23 cellular contexts compared by ENCODE assay signal in genomic region chr2:190501231-190501630, GRCh38. TPM values are rescaled to one million over a fixed set of nuclear protein-coding genes. Genes with fewer than 3 reads are reported as not detected.
A peak's percentile ranks its signal among the peaks of the same experiment; 100 is the strongest.
DNase-seq lines count a peak whose midpoint lies in the region; ATAC-seq and TF ChIP-seq lines count a peak whose summit lies in the region.
"Had no signal": no experiment of that assay in that cellular context is flagged by ENCODE, and none has a peak within 500 bp of the region (broad histone marks: within the 10 kb centered on the region; RNA-seq: fewer than 3 reads in every experiment).

No MANE protein-coding gene starts in this region.

- no peak overlapping the region for H3K9ac ChIP-seq in IMR-90 (ENCODE audit: low read depth, low read length)

- H4K91ac ChIP-seq in IMR-90 (ENCODE audit: insufficient read depth, low read depth, low read length): no peak overlapping the region

- no peaks in the 10 kb centered on the region for H3K27me3 Mint-ChIP-seq in CD4-positive, alpha-beta memory T cell
- no peaks in the 10 kb centered on the region for H3K27me3 Mint-ChIP-seq in progenitor cell of endocrine pancreas
- H3K27me3 Mint-ChIP-seq: dendritic cell treated with granulocyte-macrophage colony-stimulating factor and Interleukin-4, amounts not matched to agents 40 ng/mL and 50 ng/mL, for 4 days had no signal

- TSS peak; percentile 83 for BruUV-seq in IMR-90 (replicated peaks; lab: Mats Ljungman, UMichigan)

- H2AK9ac ChIP-seq in IMR-90 (replicated peaks; ENCODE audit: low read depth, low read length, poor library complexity): no peak overlapping the region

- TF ChIP-seq RAD21 in IMR-90 (IDR thresholded peaks at IDR 0.05; ENCODE audit: low read length): no peak

- peaks cover 0 to 10% (median 7%) of the 10 kb centered on the region in 4 donors for H3K4me1 Mint-ChIP-seq in CD4-positive, alpha-beta memory T cell
- peaks cover 24% of the 10 kb centered on the region for H3K4me1 Mint-ChIP-seq in progenitor cell of endocrine pancreas (ENCODE audit: low read depth)
- H3K4me1 Mint-ChIP-seq: CD14-positive monocyte had no signal

- no peaks in the 10 kb centered on the region for H3K27me3 ChIP-seq in CD4-positive, alpha-beta memory T cell (ENCODE audit: insufficient read depth, low read length)
- H3K27me3 ChIP-seq in IMR-90 (ENCODE audit: control insufficient read depth, insufficient read depth, low read length): no peaks in the 10 kb centered on the region
- H3K27me3 ChIP-seq: ascending aorta, testis had no signal

- H3K27ac ChIP-seq in CD4-positive, alpha-beta memory T cell (ENCODE audit: low read depth, low read length): no peak overlapping the region
- H3K27ac ChIP-seq in IMR-90 (ENCODE audit: insufficient read depth, low read length) (no peak overlapping the region), RWPE1 (no peak overlapping the region)
- H3K27ac ChIP-seq: ascending aorta, testis had no signal

- H3K9me3 ChIP-seq in CD4-positive, alpha-beta memory T cell (ENCODE audit: control insufficient read depth in 1 of 2, low read length in 2 of 2): no peaks in the 10 kb centered on the region
- no peaks in the 10 kb centered on the region for H3K9me3 ChIP-seq in IMR-90 (ENCODE audit: control insufficient read depth, insufficient read depth, low read length)
- H3K9me3 ChIP-seq: ascending aorta, testis had no signal

- peaks cover 46 to 70% of the 10 kb centered on the region in 2 donors for H3K36me3 Mint-ChIP-seq in CD4-positive, alpha-beta memory T cell
- H3K36me3 Mint-ChIP-seq in progenitor cell of endocrine pancreas (ENCODE audit: insufficient read depth): peaks cover 9% of the 10 kb centered on the region
- H3K36me3 Mint-ChIP-seq: WTC11 had no signal

- TF ChIP-seq CTCF in IMR-90 (conservative IDR thresholded peaks at IDR 0.05; ENCODE audit: low read depth, low read length): no peak
- TF ChIP-seq CTCF in progenitor cell of endocrine pancreas (IDR thresholded peaks at IDR 0.05; ENCODE audit: unreplicated experiment): no peak
- no peak for TF ChIP-seq CTCF in RWPE1 (conservative IDR thresholded peaks at IDR 0.05; ENCODE audit: low read depth)

- peak overlapping the region; percentile 54; the same call in 1 of the 2 replicates for H4K5ac ChIP-seq in IMR-90 (ENCODE audit: low read depth, low read length)

- DNase-seq in CD4-positive, alpha-beta memory T cell: no peak
- no peak for DNase-seq in IMR-90
- DNase-seq in dermis blood vessel endothelial cell: peak; percentile 53
- DNase-seq in progenitor cell of endocrine pancreas (ENCODE audit: low spot score, unreplicated experiment): no peak
- no peak for DNase-seq in activated effector memory CD4-positive, alpha-beta T cell treated with anti-CD3 and anti-CD28 coated beads, Interleukin-2, amount 50 U/mL, for 16 hours
- no peak for DNase-seq in RWPE1 (ENCODE audit: low spot score)
- DNase-seq: activated CD4-positive, alpha-beta T cell treated with anti-CD3 and anti-CD28 coated beads, Interleukin-2, amount 50 U/mL, for 1 hour; activated naive CD4-positive, alpha-beta T cell treated with Interleukin-2 at 50 U/mL for 16 hours; caudate nucleus; H9; kidney; NCI-H1092 treated with DMSO at 0.1 percent for 48 hours; NCI-H1930; occipital lobe; testis had no signal

- no peak overlapping the region for H4K8ac ChIP-seq in IMR-90 (ENCODE audit: low read depth in 2 of 2, low read length in 2 of 2)

- H3K79me1 ChIP-seq in IMR-90 (ENCODE audit: low read depth in 1 of 2, low read length in 2 of 2): 0 out of 4 replicates have a peak, but pooled peaks cover 0 to 2% of the 10 kb centered on the region in 2 experiments

- H3K4me2 ChIP-seq in IMR-90 (ENCODE audit: low read depth, low read length): peak overlapping the region; percentile 79; the same call in 1 of the 2 replicates

- H3K36me3 ChIP-seq in CD4-positive, alpha-beta memory T cell (ENCODE audit: insufficient read depth, low read length): peaks cover 52% of the 10 kb centered on the region
- H3K36me3 ChIP-seq in IMR-90 (ENCODE audit: control insufficient read depth, insufficient read depth, low read length): peaks cover 6% of the 10 kb centered on the region; the same call in 1 of the 2 replicates

- no peaks in the 10 kb centered on the region for H3K9me3 Mint-ChIP-seq in CD4-positive, alpha-beta memory T cell
- no peaks in the 10 kb centered on the region for H3K9me3 Mint-ChIP-seq in progenitor cell of endocrine pancreas (ENCODE audit: low read depth)
- H3K9me3 Mint-ChIP-seq: CD14-positive monocyte; dendritic cell treated with granulocyte-macrophage colony-stimulating factor and Interleukin-4, amounts not matched to agents 40 ng/mL and 50 ng/mL, for 4 days; H9; WTC11 had no signal

- peak overlapping the region in 5 of 7 donors; percentile 6 to 69 (median 9) for H3K27ac Mint-ChIP-seq in CD4-positive, alpha-beta memory T cell
- peak overlapping the region; percentile 17 for H3K27ac Mint-ChIP-seq in progenitor cell of endocrine pancreas
- H3K27ac Mint-ChIP-seq: dendritic cell treated with granulocyte-macrophage colony-stimulating factor and Interleukin-4, amounts not matched to agents 40 ng/mL and 50 ng/mL, for 4 days; H9; WTC11 had no signal

- dilution Hi-C loops in IMR-90 (cut with HindIII; ENCODE audit: low sequenced_read_pairs, unreplicated experiment): no loop called here

- H2BK20ac ChIP-seq in IMR-90 (ENCODE audit: low read depth, low read length): no peak overlapping the region

- no peak overlapping the region for H3K23ac ChIP-seq in IMR-90 (ENCODE audit: low read depth, low read length)

- ATAC-seq in IMR-90 (ENCODE audit: low read depth) (no peak), HG03571 (IDR thresholded peaks at IDR 0.05; ENCODE audit: unreplicated experiment) (no peak)
- ATAC-seq: HepG2, SK-N-SH treated with all-trans-retinoic acid at 6 μM for 48 hours, WTC11 had no signal

- no peaks in the 10 kb centered on the region for H4K20me1 ChIP-seq in IMR-90 (ENCODE audit: insufficient read depth, low read length)

- peak overlapping the region; percentile 78; the same call in 1 of the 2 replicates for H3K18ac ChIP-seq in IMR-90 (ENCODE audit: low read depth, low read length)

- H3K4me3 Mint-ChIP-seq in CD4-positive, alpha-beta memory T cell: no peak overlapping the region
- H3K4me3 Mint-ChIP-seq in progenitor cell of endocrine pancreas (ENCODE audit: low read depth): no peak overlapping the region
- H3K4me3 Mint-ChIP-seq: CD14-positive monocyte; dendritic cell treated with granulocyte-macrophage colony-stimulating factor and Interleukin-4, amounts not matched to agents 40 ng/mL and 50 ng/mL, for 4 days; H9; WTC11 had no signal

- peak overlapping the region; percentile 29 for H2AFZ ChIP-seq in IMR-90 (replicated peaks; ENCODE audit: low read length, poor library complexity)

- H2AK5ac ChIP-seq in IMR-90 (ENCODE audit: low read depth, low read length): no peak overlapping the region

- H2BK15ac ChIP-seq in IMR-90 (ENCODE audit: low read depth, low read length): no peak overlapping the region

- TF ChIP-seq POLR2A in IMR-90 (IDR thresholded peaks at IDR 0.05; ENCODE audit: low read depth, low read length): no peak

- no CpG with 5 or more reads among the region's 5 CpGs for whole genome bisulfite sequencing in IMR-90 (ENCODE audit: extremely low coverage in 2 of 2, insufficient read length in 1 of 2), 2 experiments

- CTCF ChIA-PET in CD4-positive, alpha-beta memory T cell (lab: Charles Lee; ENCODE audit: partially characterized antibody): no interaction called here
- CTCF ChIA-PET in IMR-90 (lab: Yijun Ruan, JAX): interaction anchor here (1.5 kb wide), 1 partner anchor 24 kb away, joined by 3 read pairs; no protein-coding TSS in a partner anchor
- CTCF ChIA-PET in RWPE1 (lab: Yijun Ruan, JAX): no interaction called here

- no peaks in the 10 kb centered on the region for H3K4me1 ChIP-seq in CD4-positive, alpha-beta memory T cell (ENCODE audit: insufficient read depth, low read length)
- peaks cover 25% of the 10 kb centered on the region for H3K4me1 ChIP-seq in IMR-90 (ENCODE audit: control insufficient read depth, insufficient read depth, low read length)
- H3K4me1 ChIP-seq: ascending aorta, testis had no signal

- no peak overlapping the region for H3K56ac ChIP-seq in IMR-90 (ENCODE audit: extremely low read depth, insufficient read depth, low read length)

- peaks cover 9% of the 10 kb centered on the region for H3K9me1 ChIP-seq in IMR-90 (ENCODE audit: insufficient read depth, low read length)

- no peak overlapping the region for H3K4me3 ChIP-seq in CD4-positive, alpha-beta memory T cell (ENCODE audit: low read length in 2 of 2)
- no peak overlapping the region for H3K4me3 ChIP-seq in IMR-90 (ENCODE audit: insufficient read depth, low read depth, low read length)
- H3K4me3 ChIP-seq: ascending aorta, lung, testis had no signal

- POLR2A ChIA-PET in CD4-positive, alpha-beta memory T cell (lab: Charles Lee; ENCODE audit: partially characterized antibody): no interaction called here
- POLR2A ChIA-PET in IMR-90 (lab: Charles Lee; ENCODE audit: unreplicated experiment) (no interaction called here), RWPE1 (lab: Yijun Ruan, JAX; ENCODE audit: low non-redundant PET) (no interaction called here)

- peak overlapping the region; percentile 43; the same call in 1 of the 2 replicates for H3K14ac ChIP-seq in IMR-90 (replicated peaks; ENCODE audit: low read depth, low read length)

- intact Hi-C loops in CD4-positive, alpha-beta memory T cell (cut with micrococcal nuclease): no loop called here
- intact Hi-C loops in IMR-90 (cut with micrococcal nuclease): no loop called here

- peak overlapping the region; percentile 35; the same call in 1 of the 2 replicates for H2BK120ac ChIP-seq in IMR-90 (ENCODE audit: low read depth, low read length)

- in situ Hi-C loops in IMR-90 (cut with MboI; ENCODE audit: low sequenced_read_pairs): loop anchor here (10.0 kb wide), 1 partner anchor 86 kb away; no protein-coding TSS in a partner anchor

- peak overlapping the region; percentile 73 for H2BK5ac ChIP-seq in IMR-90 (ENCODE audit: low read depth, low read length, poor library complexity, severe bottlenecking)

- H3K4ac ChIP-seq in IMR-90 (ENCODE audit: low read depth, low read length): peak overlapping the region; percentile 58; the same call in 1 of the 2 replicates

TF ChIP-seq in IMR-90, 13 proteins besides CTCF, POLR2A, EP300 and RAD21 (continues in another document):
- TF ChIP-seq FOS (IDR thresholded peaks at IDR 0.05; ENCODE audit: low read depth, low read length) (no peak), CHD1 (IDR thresholded peaks at IDR 0.05; ENCODE audit: low read depth, low read length) (no peak), NFE2L2 (IDR thresholded peaks at IDR 0.05; ENCODE audit: low read depth, low read length) (no peak), MAZ (IDR thresholded peaks at IDR 0.05; ENCODE audit: borderline replicate concordance, low read depth, low read length) (no peak), MXI1 (IDR thresholded peaks at IDR 0.05; ENCODE audit: borderline replicate concordance, low read depth, low read length) (no peak), MAFK (IDR thresholded peaks at IDR 0.05; ENCODE audit: low read depth, low read length) (no peak)

RNA-seq across cellular contexts. Expression of gene NEMP2, which starts 33.3 kb away (rescaled TPM):
- total RNA-seq in CD4-positive, alpha-beta memory T cell: 10 to 100 TPM; 20.7 to 21.2 TPM
- 10 to 100 TPM; 10.9 to 11.9 TPM for polyA plus RNA-seq in CD4-positive, alpha-beta memory T cell
- total RNA-seq in IMR-90 (2012; rRNA removed) (1.3 and 2.2 TPM in 2 replicates), dermis blood vessel endothelial cell (4.1 and 4.3 TPM in 2 replicates), progenitor cell of endocrine pancreas (10.2 and 13.9 TPM in 2 replicates)
- 0.83 and 1.1 TPM in 2 replicates for polyA plus RNA-seq in IMR-90 (2012; rRNA removed)
- polyA plus RNA-seq in IMR-90 (2012; cell fraction: cytosol; rRNA removed): 0.24 and 0.45 TPM in 2 replicates
- 0.12 and 0.85 TPM in 2 replicates for polyA plus RNA-seq in IMR-90 (2012; cell fraction: nucleus; rRNA removed; ENCODE audit: low replicate concordance)
